Comparison of ENCODE assay signal across 15 cellular contexts in the genomic region with DNA sequence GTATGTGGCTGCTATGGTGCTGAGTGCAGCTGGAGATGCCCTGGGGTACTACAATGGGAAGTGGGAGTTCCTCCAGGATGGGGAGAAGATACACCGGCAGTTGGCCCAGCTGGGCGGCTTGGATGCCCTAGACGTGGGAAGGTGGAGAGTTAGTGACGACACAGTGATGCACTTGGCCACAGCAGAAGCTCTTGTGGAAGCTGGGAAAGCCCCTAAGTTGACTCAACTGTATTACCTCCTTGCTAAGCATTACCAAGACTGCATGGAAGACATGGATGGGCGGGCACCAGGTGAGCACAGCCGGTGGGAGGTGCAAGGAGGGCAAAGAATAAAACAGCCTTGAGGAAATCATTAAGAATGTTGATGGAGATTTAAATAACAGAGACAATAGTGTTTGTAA. TPM values are rescaled to one million over a fixed set of nuclear protein-coding genes. Genes with fewer than 3 reads are reported as not detected.
DNase-seq lines count a peak whose midpoint lies in the region; ATAC-seq, FAIRE-seq and TF ChIP-seq lines count a peak whose summit lies in the region.
"Had no signal": no experiment of that assay in that cellular context is flagged by ENCODE, and none has a peak within 500 bp of the region (broad histone marks: within the 10 kb centered on the region; RNA-seq: fewer than 3 reads in every experiment).

No MANE protein-coding gene starts in this region.

- H3K4me3 ChIP-seq in keratinocyte (ENCODE audit: control insufficient read depth in 2 of 3, extremely low read depth in 1 of 3, insufficient read depth in 2 of 3, low read depth in 1 of 3, low read length in 3 of 3) (no peak overlapping the region), MM.1S (ENCODE audit: low read length) (no peak overlapping the region), lower leg skin (ENCODE audit: low read depth, poor library complexity, severe bottlenecking) (no peak overlapping the region)
- H3K4me3 ChIP-seq: body of pancreas, pancreas, PC-9, uterus had no signal

- H2AFZ ChIP-seq in keratinocyte (ENCODE audit: control insufficient read depth, low read length): no peak overlapping the region
- H2AFZ ChIP-seq in MM.1S (ENCODE audit: low read length): no peak overlapping the region
- H2AFZ ChIP-seq: PC-9 had no signal

- H3K9me2 ChIP-seq in MM.1S (replicated peaks; ENCODE audit: insufficient read depth, low read length): no peaks in the 10 kb centered on the region

- intact Hi-C loops in lower leg skin (cut with DNase I; ENCODE audit: low total_unique reads): no loop called here

- FAIRE-seq in keratinocyte (lab: Jason Lieb, UNC): no peak
- FAIRE-seq: pancreas had no signal

- H3K27me3 ChIP-seq in keratinocyte (ENCODE audit: control insufficient read depth, extremely low read depth, insufficient read depth, low read length) (no peaks in the 10 kb centered on the region), MM.1S (replicated peaks; ENCODE audit: insufficient read depth, low read length) (no peaks in the 10 kb centered on the region)
- H3K27me3 ChIP-seq: body of pancreas, pancreas, uterus had no signal

- H3K4me1 ChIP-seq in keratinocyte (ENCODE audit: control insufficient read depth, extremely low read depth, insufficient read depth, low read length) (peaks cover 5% of the 10 kb centered on the region), MM.1S (ENCODE audit: low read length) (no peaks in the 10 kb centered on the region)
- H3K4me1 ChIP-seq: uterus had no signal

- peak; percentile 29 for ATAC-seq in GM19035 (IDR thresholded peaks at IDR 0.05; ENCODE audit: unreplicated experiment)
- ATAC-seq in GM19324 (IDR thresholded peaks at IDR 0.05; ENCODE audit: low FRiP score, unreplicated experiment): no peak
- ATAC-seq: body of pancreas, left cardiac atrium, pancreas had no signal

- H3K79me2 ChIP-seq in keratinocyte (ENCODE audit: control insufficient read depth, insufficient read depth, low read length): no peaks in the 10 kb centered on the region
- no peaks in the 10 kb centered on the region for H3K79me2 ChIP-seq in MM.1S (ENCODE audit: low read length)

- dilution Hi-C loops in keratinocyte (cut with MboI; ENCODE audit: extremely low pct_ligation_motif_present, low sequenced_read_pairs): no loop called here

- H3K9me1 ChIP-seq in keratinocyte (ENCODE audit: control insufficient read depth, extremely low read depth, insufficient read depth, low read length): no peaks in the 10 kb centered on the region

- H4K20me1 ChIP-seq in keratinocyte (ENCODE audit: control insufficient read depth, extremely low read depth, insufficient read depth, low read length) (no peaks in the 10 kb centered on the region), MM.1S (ENCODE audit: insufficient read depth, low read length) (no peaks in the 10 kb centered on the region)

- no peaks in the 10 kb centered on the region for H3K36me3 ChIP-seq in keratinocyte (ENCODE audit: control insufficient read depth in 2 of 2, extremely low read depth in 1 of 2, insufficient read depth in 2 of 2, low read length in 2 of 2)
- H3K36me3 ChIP-seq in MM.1S (replicated peaks; ENCODE audit: insufficient read depth, low read length): no peaks in the 10 kb centered on the region
- H3K36me3 ChIP-seq: pancreas, uterus had no signal

- DNase-seq in GM10248 (ENCODE audit: extremely low spot score) (peak; percentile 62), HT1080 (ENCODE audit: low read depth) (peak; percentile 39), keratinocyte (ENCODE audit: low read depth, low spot score) (peak; percentile 7), MM.1S (no peak), medulla oblongata (ENCODE audit: extremely low spot score) (no peak), lower leg skin (ENCODE audit: low spot score in 2 of 2) (no peak)
- DNase-seq: body of pancreas, left cardiac atrium, NCI-H1048, pancreas, PC-9, uterus had no signal

- POLR2A ChIA-PET in GM10248 (lab: Yijun Ruan, JAX): interaction anchor here (0.9 to 1.6 kb wide), 3 partner anchors 17 to 30 kb away, joined by 3 to 7 read pairs (median 4); no protein-coding TSS in a partner anchor

- TF ChIP-seq POLR2A in lower leg skin (IDR thresholded peaks at IDR 0.05): no peak

- H3K9ac ChIP-seq in keratinocyte (ENCODE audit: control insufficient read depth, extremely low read depth, insufficient read depth, low read length) (no peak overlapping the region), MM.1S (ENCODE audit: low read length) (no peak overlapping the region)

- no peak overlapping the region for H3K27ac ChIP-seq in keratinocyte (ENCODE audit: control insufficient read depth, insufficient read depth, low read length)
- no peak overlapping the region for H3K27ac ChIP-seq in MM.1S (ENCODE audit: low read length)
- H3K27ac ChIP-seq: body of pancreas, pancreas, PC-9, uterus had no signal

- CTCF ChIA-PET in GM10248 (lab: Yijun Ruan, JAX): interaction anchor here (1.3 to 8.4 kb wide), 10 partner anchors 10 to 99 kb away, joined by 3 to 58 read pairs (median 12); partner anchors contain the start of gene CD80

- H3K4me2 ChIP-seq in keratinocyte (ENCODE audit: control insufficient read depth, extremely low read depth, insufficient read depth, low read depth, low read length) (no peak overlapping the region), MM.1S (ENCODE audit: low read depth, low read length) (no peak overlapping the region)
- H3K4me2 ChIP-seq: PC-9 had no signal

- WGBS in lower leg skin, 2 donors: 58 to 68% methylated on average over 6 of the region's 6 CpGs

- H3F3A ChIP-seq in MM.1S (ENCODE audit: insufficient read depth, low read length): peaks cover 3% of the 10 kb centered on the region; the same call in 1 of the 2 replicates

- TF ChIP-seq CTCF in GM10248 (IDR thresholded peaks at IDR 0.05; ENCODE audit: control extremely low read depth, extremely low read depth, low read depth, missing control alignments) (no peak), keratinocyte (optimal IDR thresholded peaks at IDR 0.05 in 1 of 3, IDR thresholded peaks at IDR 0.05 in 1 of 3, conservative IDR thresholded peaks at IDR 0.05 in 1 of 3; ENCODE audit: extremely low read depth in 1 of 3, insufficient read depth in 2 of 3, low read length in 3 of 3) (no peak), MM.1S (IDR thresholded peaks at IDR 0.05; ENCODE audit: low read length) (no peak), lower leg skin (IDR thresholded peaks at IDR 0.05) (no peak)

- H3K9me3 ChIP-seq in keratinocyte (ENCODE audit: control insufficient read depth, low read depth, low read length): no peaks in the 10 kb centered on the region
- no peaks in the 10 kb centered on the region for H3K9me3 ChIP-seq in MM.1S (replicated peaks; ENCODE audit: insufficient read depth, low read length)
- H3K9me3 ChIP-seq: body of pancreas, pancreas, uterus had no signal

RNA-seq across cellular contexts. Expression of gene ADPRH, which starts 2.9 kb away (rescaled TPM):
- total RNA-seq in HT1080 (2014; rRNA removed; shearing (Covaris generic)): not detected in 2 replicates
- polyA plus RNA-seq in HT1080 (2015; cell fraction: cytosol; rRNA removed): not detected in 2 replicates
- 0.07 TPM in 1 of 2 replicates, not detected in the other for polyA plus RNA-seq in HT1080 (2015; cell fraction: nucleus; rRNA removed)
- polyA plus RNA-seq in keratinocyte: 0.26 to 0.39 TPM (median 0.35 TPM) in 3 replicates
- polyA plus RNA-seq in keratinocyte (2011; ENCODE audit: low read depth): 0.11 TPM
- polyA plus RNA-seq in keratinocyte (2011; cell fraction: cytosol; rRNA removed): 0.49 and 0.55 TPM in 2 replicates
- polyA plus RNA-seq in keratinocyte (2011; cell fraction: nucleus; rRNA removed): 0.43 and 0.65 TPM in 2 replicates
- 0.28 and 0.31 TPM in 2 replicates for polyA plus RNA-seq in keratinocyte (2012; ENCODE audit: low replicate concordance)
- 0.16 to 0.43 TPM in 2 of 3 replicates, not detected in the other for polyA minus RNA-seq in keratinocyte
- polyA minus RNA-seq in keratinocyte (2011; cell fraction: cytosol; rRNA and poly(A)+ RNA removed): 0.96 TPM
- 0.21 and 0.54 TPM in 2 replicates for polyA minus RNA-seq in keratinocyte (2011; cell fraction: nucleus; rRNA and poly(A)+ RNA removed)
- total RNA-seq in lower leg skin: 1 to 10 TPM; 1.1 to 3.6 (median 2.1) TPM

RNA-seq across cellular contexts. Expression of gene PLA1A, which starts 15.5 kb away (rescaled TPM):
- total RNA-seq in HT1080 (2014; rRNA removed; shearing (Covaris generic)): not detected in 2 replicates
- 0.08 TPM in 1 of 2 replicates, not detected in the other for polyA plus RNA-seq in HT1080 (2015; cell fraction: cytosol; rRNA removed)
- 0.17 TPM in 1 of 2 replicates, not detected in the other for polyA plus RNA-seq in HT1080 (2015; cell fraction: nucleus; rRNA removed)
- polyA plus RNA-seq in keratinocyte: 0.08 TPM in 1 of 3 replicates, not detected in the others
- polyA plus RNA-seq in keratinocyte (2011; ENCODE audit: low read depth): not detected
- polyA plus RNA-seq in keratinocyte (2011; cell fraction: cytosol; rRNA removed): not detected in 2 replicates
- not detected in 2 replicates for polyA plus RNA-seq in keratinocyte (2011; cell fraction: nucleus; rRNA removed)
- polyA plus RNA-seq in keratinocyte (2012; ENCODE audit: low replicate concordance): not detected in 2 replicates
- not detected in 3 replicates for polyA minus RNA-seq in keratinocyte
- not detected for polyA minus RNA-seq in keratinocyte (2011; cell fraction: cytosol; rRNA and poly(A)+ RNA removed)
- polyA minus RNA-seq in keratinocyte (2011; cell fraction: nucleus; rRNA and poly(A)+ RNA removed): not detected in 2 replicates
- total RNA-seq in lower leg skin: 1 to 10 TPM in 1 of 4 donors, under 1 TPM in 3; 0.34 to 2.6 (median 0.82) TPM
- total RNA-seq: PC-9 had no signal
- polyA plus RNA-seq: fibroblast of lung had no signal

RNA-seq across cellular contexts. Expression of gene CD80, which starts 22.8 kb away (rescaled TPM):
- not detected in 2 replicates for total RNA-seq in HT1080 (2014; rRNA removed; shearing (Covaris generic))
- polyA plus RNA-seq in HT1080 (2015; cell fraction: cytosol; rRNA removed): not detected in 2 replicates
- 0.07 TPM in 1 of 2 replicates, not detected in the other for polyA plus RNA-seq in HT1080 (2015; cell fraction: nucleus; rRNA removed)
- polyA plus RNA-seq in keratinocyte: 0.10 TPM in 1 of 3 replicates, not detected in the others
- not detected for polyA plus RNA-seq in keratinocyte (2011; ENCODE audit: low read depth)
- polyA plus RNA-seq in keratinocyte (2011; cell fraction: cytosol; rRNA removed): not detected in 2 replicates
- polyA plus RNA-seq in keratinocyte (2011; cell fraction: nucleus; rRNA removed): not detected in 2 replicates
- polyA plus RNA-seq in keratinocyte (2012; ENCODE audit: low replicate concordance): not detected in 2 replicates
- polyA minus RNA-seq in keratinocyte: not detected in 3 replicates
- polyA minus RNA-seq in keratinocyte (2011; cell fraction: cytosol; rRNA and poly(A)+ RNA removed): not detected
- not detected in 2 replicates for polyA minus RNA-seq in keratinocyte (2011; cell fraction: nucleus; rRNA and poly(A)+ RNA removed)
- total RNA-seq in lower leg skin: not detected
- total RNA-seq: PC-9 had no signal
- polyA plus RNA-seq: fibroblast of lung had no signal

Comparison
In these comparisons a context has a peak if more than half of its experiments do, and no peak if none do; other contexts are left out.
1. DNase-seq: peak in GM10248 (single experiment), HT1080 (single experiment) and keratinocyte (single experiment); none in MM.1S (single experiment), medulla oblongata (single experiment) and lower leg skin (0 of 2).